In genomic region chr3:58168498-58168897, GRCh38 we compare ENCODE assay signal across 1 cellular context.
TF ChIP-seq lines count a peak whose summit lies in the region.

No MANE protein-coding gene starts in this region.

TF ChIP-seq in HepG2, 621 proteins besides CTCF, POLR2A, EP300 and RAD21 (continued from another document and continues in another):
- TF ChIP-seq ZNF276 (CRISPR knock-in tag; IDR thresholded peaks at IDR 0.05; ENCODE audit: low read depth) (no peak), E2F1 (CRISPR knock-in tag; IDR thresholded peaks at IDR 0.05) (no peak), SOX13 (IDR thresholded peaks at IDR 0.05) (no peak), SOX13 (CRISPR knock-in tag; conservative IDR thresholded peaks at IDR 0.05 in 1 of 2, IDR thresholded peaks at IDR 0.05 in 1 of 2) (peak in 1 of 2 experiments; percentile 78; a peak in 2 of 4 replicates), HNRNPUL1 (IDR thresholded peaks at IDR 0.05; ENCODE audit: low read depth, low read length) (no peak), TARDBP (CRISPR knock-in tag; IDR thresholded peaks at IDR 0.05) (peak; percentile 47; the same call in 1 of the 2 replicates), HIC2 (CRISPR knock-in tag; IDR thresholded peaks at IDR 0.05; ENCODE audit: low read depth) (no peak), ATF7-NPFF (CRISPR knock-in tag; IDR thresholded peaks at IDR 0.05; ENCODE audit: low read depth) (no peak), PLRG1 (conservative IDR thresholded peaks at IDR 0.05) (no peak), CCDC6 (CRISPR knock-in tag; IDR thresholded peaks at IDR 0.05) (no peak), FUBP1 (CRISPR knock-in tag; IDR thresholded peaks at IDR 0.05; ENCODE audit: borderline replicate concordance) (no peak), ZNF101 (CRISPR knock-in tag; IDR thresholded peaks at IDR 0.05; ENCODE audit: borderline replicate concordance, low read depth) (no peak), XBP1 (CRISPR knock-in tag; IDR thresholded peaks at IDR 0.05) (no peak), CBX1 (IDR thresholded peaks at IDR 0.05; ENCODE audit: low read depth) (no peak), NBN (conservative IDR thresholded peaks at IDR 0.05) (no peak), ZBTB38 (CRISPR knock-in tag; IDR thresholded peaks at IDR 0.05) (peak; percentile 73), ZNF572 (CRISPR knock-in tag; IDR thresholded peaks at IDR 0.05) (no peak), ZNF225 (CRISPR knock-in tag; IDR thresholded peaks at IDR 0.05) (no peak), ZNF329 (CRISPR knock-in tag; IDR thresholded peaks at IDR 0.05; ENCODE audit: low read depth) (no peak), ZNF589 (CRISPR knock-in tag; conservative IDR thresholded peaks at IDR 0.05) (no peak), CREM (IDR thresholded peaks at IDR 0.05) (peak; percentile 68), CREM (CRISPR knock-in tag; IDR thresholded peaks at IDR 0.05) (no peak), PHF5A (CRISPR knock-in tag; IDR thresholded peaks at IDR 0.05; ENCODE audit: low read depth, unreplicated experiment) (peak; percentile 38), MAF1 (CRISPR knock-in tag; IDR thresholded peaks at IDR 0.05; ENCODE audit: borderline replicate concordance) (no peak), JDP2 (CRISPR knock-in tag; IDR thresholded peaks at IDR 0.05; ENCODE audit: borderline replicate concordance) (no peak), ARNTL (CRISPR knock-in tag; IDR thresholded peaks at IDR 0.05) (0 out of 2 replicates have a peak, but pooled peaks have one; percentile 7), HIVEP1 (CRISPR knock-in tag; IDR thresholded peaks at IDR 0.05) (no peak), NPAS2 (CRISPR knock-in tag; IDR thresholded peaks at IDR 0.05; ENCODE audit: borderline replicate concordance) (no peak), ZNF740 (CRISPR knock-in tag; IDR thresholded peaks at IDR 0.05) (no peak), GATAD2A (CRISPR knock-in tag; IDR thresholded peaks at IDR 0.05) (peak; percentile 71), ZBTB21 (CRISPR knock-in tag; IDR thresholded peaks at IDR 0.05) (no peak), IRF2 (CRISPR knock-in tag; IDR thresholded peaks at IDR 0.05) (0 out of 2 replicates have a peak, but pooled peaks have one; percentile 10), ZNF891 (CRISPR knock-in tag; IDR thresholded peaks at IDR 0.05) (no peak), THYN1 (CRISPR knock-in tag; IDR thresholded peaks at IDR 0.05; ENCODE audit: borderline replicate concordance, low read depth) (no peak), ZC3H13 (CRISPR knock-in tag; IDR thresholded peaks at IDR 0.05) (no peak), ZNF3 (CRISPR knock-in tag; IDR thresholded peaks at IDR 0.05) (no peak), HDAC1 (CRISPR knock-in tag; IDR thresholded peaks at IDR 0.05) (peak; percentile 59), FIP1L1 (IDR thresholded peaks at IDR 0.05; ENCODE audit: borderline replicate concordance, insufficient read depth, low read depth, low read length) (no peak), SOX5 (CRISPR knock-in tag; IDR thresholded peaks at IDR 0.05; ENCODE audit: borderline replicate concordance) (peak; percentile 67; the same call in 1 of the 2 replicates), ZSCAN29 (CRISPR knock-in tag; conservative IDR thresholded peaks at IDR 0.05) (0 out of 2 replicates have a peak, but pooled peaks have one; percentile 27), ZNF17 (CRISPR knock-in tag; IDR thresholded peaks at IDR 0.05) (no peak), TBX2 (CRISPR knock-in tag; IDR thresholded peaks at IDR 0.05; ENCODE audit: borderline replicate concordance) (peak; percentile 76; the same call in 1 of the 2 replicates), ZSCAN31 (CRISPR knock-in tag; IDR thresholded peaks at IDR 0.05; ENCODE audit: low read depth) (no peak), ZNF678 (CRISPR knock-in tag; IDR thresholded peaks at IDR 0.05) (no peak), ELK4 (CRISPR knock-in tag; IDR thresholded peaks at IDR 0.05; ENCODE audit: borderline replicate concordance) (no peak), GPN1 (CRISPR knock-in tag; IDR thresholded peaks at IDR 0.05; ENCODE audit: borderline replicate concordance) (no peak), HMG20A (CRISPR knock-in tag; IDR thresholded peaks at IDR 0.05; ENCODE audit: borderline replicate concordance) (peak; percentile 43; the same call in 1 of the 2 replicates), ZNF609 (CRISPR knock-in tag; IDR thresholded peaks at IDR 0.05; ENCODE audit: borderline replicate concordance) (peak; percentile 69; the same call in 1 of the 2 replicates), GATA4 (IDR thresholded peaks at IDR 0.05; ENCODE audit: borderline replicate concordance, low read depth) (0 out of 2 replicates have a peak, but pooled peaks have one; percentile 24), ARID3A (IDR thresholded peaks at IDR 0.05; ENCODE audit: low read depth, low read length) (peak; percentile 73), ZNF326 (CRISPR knock-in tag; IDR thresholded peaks at IDR 0.05; ENCODE audit: borderline replicate concordance) (no peak), POLR2AphosphoS5 (IDR thresholded peaks at IDR 0.05; ENCODE audit: low read depth, low read length) (no peak), CREB3 (CRISPR knock-in tag; IDR thresholded peaks at IDR 0.05) (no peak), ZKSCAN5 (CRISPR knock-in tag; IDR thresholded peaks at IDR 0.05) (no peak), HCFC1 (IDR thresholded peaks at IDR 0.05; ENCODE audit: low read depth, low read length) (no peak), AGO1 (IDR thresholded peaks at IDR 0.05; ENCODE audit: low read depth, low read length, poor library complexity, severe bottlenecking) (no peak), ONECUT2 (CRISPR knock-in tag; IDR thresholded peaks at IDR 0.05) (0 out of 2 replicates have a peak, but pooled peaks have one; percentile 12), CHD4 (IDR thresholded peaks at IDR 0.05; ENCODE audit: borderline replicate concordance, low read length) (no peak), NR3C1 (CRISPR knock-in tag; IDR thresholded peaks at IDR 0.05) (no peak), NCOA1 (CRISPR knock-in tag; IDR thresholded peaks at IDR 0.05) (no peak), TMF1 (CRISPR knock-in tag; IDR thresholded peaks at IDR 0.05; ENCODE audit: low read depth) (no peak)
